ENCODE assay signal across 1 cellular context in genomic region chr15:55401786-55402246, GRCh38.
A peak's percentile ranks its signal among the peaks of the same experiment; 100 is the strongest.
TF ChIP-seq lines count a peak whose summit lies in the region.

No MANE protein-coding gene starts in this region.

TF ChIP-seq in K562, 482 proteins besides CTCF, POLR2A, EP300 and RAD21 (continued from another document and continues in another):
- TF ChIP-seq SLC30A9 (CRISPR knock-in tag; IDR thresholded peaks at IDR 0.05) (no peak), NR3C1 (CRISPR knock-in tag; IDR thresholded peaks at IDR 0.05) (no peak), SP2 (IDR thresholded peaks at IDR 0.05; ENCODE audit: extremely low read depth, low read depth, low read length, poor library complexity, severe bottlenecking) (no peak), FIP1L1 (IDR thresholded peaks at IDR 0.05; ENCODE audit: low read depth, low read length, poor library complexity, severe bottlenecking) (no peak), TOE1 (IDR thresholded peaks at IDR 0.05; ENCODE audit: borderline replicate concordance) (no peak), TOE1 (CRISPR knock-in tag; IDR thresholded peaks at IDR 0.05; ENCODE audit: borderline replicate concordance, low read depth) (no peak), BCL6 (CRISPR knock-in tag; IDR thresholded peaks at IDR 0.05) (0 out of 2 replicates have a peak, but pooled peaks have one; percentile 43), KHSRP (IDR thresholded peaks at IDR 0.05) (no peak), HNRNPK (IDR thresholded peaks at IDR 0.05; ENCODE audit: low read depth, low read length, poor library complexity, severe bottlenecking) (no peak), MED1 (CRISPR knock-in tag; IDR thresholded peaks at IDR 0.05; ENCODE audit: borderline replicate concordance) (no peak), ZNF584 (CRISPR knock-in tag; IDR thresholded peaks at IDR 0.05; ENCODE audit: low read depth) (peak; percentile 95), MAFG (tag; conservative IDR thresholded peaks at IDR 0.05) (no peak), EP400 (IDR thresholded peaks at IDR 0.05) (no peak), PCBP1 (IDR thresholded peaks at IDR 0.05; ENCODE audit: low read depth, low read length, poor library complexity, severe bottlenecking) (no peak), IRF2 (CRISPR knock-in tag; IDR thresholded peaks at IDR 0.05) (no peak), ZKSCAN3 (CRISPR knock-in tag; IDR thresholded peaks at IDR 0.05) (no peak), FOXP4 (CRISPR knock-in tag; IDR thresholded peaks at IDR 0.05; ENCODE audit: borderline replicate concordance) (no peak), NR0B1 (IDR thresholded peaks at IDR 0.05; ENCODE audit: partially characterized antibody) (no peak), SUPT5H (IDR thresholded peaks at IDR 0.05) (no peak), SP1 (CRISPR knock-in tag; IDR thresholded peaks at IDR 0.05) (no peak), DDX20 (tag; IDR thresholded peaks at IDR 0.05; ENCODE audit: low read depth) (peak; percentile 88), CLOCK (CRISPR knock-in tag; IDR thresholded peaks at IDR 0.05; ENCODE audit: borderline replicate concordance) (no peak), EZH2 (IDR thresholded peaks at IDR 0.05; ENCODE audit: borderline replicate concordance, low read depth, low read length) (no peak), POU5F1 (IDR thresholded peaks at IDR 0.05; ENCODE audit: borderline replicate concordance, low read depth, low read length, partially characterized antibody) (no peak), HNRNPLL (IDR thresholded peaks at IDR 0.05; ENCODE audit: low read depth, low read length, poor library complexity, severe bottlenecking) (no peak), TBP (optimal IDR thresholded peaks at IDR 0.05; ENCODE audit: low read depth, low read length) (no peak), SMC3 (conservative IDR thresholded peaks at IDR 0.05; ENCODE audit: insufficient read depth, low read depth, low read length) (no peak), ELK3 (CRISPR knock-in tag; IDR thresholded peaks at IDR 0.05) (0 out of 2 replicates have a peak, but pooled peaks have one; percentile 80), NFIX (CRISPR knock-in tag; IDR thresholded peaks at IDR 0.05; ENCODE audit: low read depth) (no peak), SMAD4 (CRISPR knock-in tag; conservative IDR thresholded peaks at IDR 0.05) (peak; percentile 86), ZNF224 (CRISPR knock-in tag; IDR thresholded peaks at IDR 0.05) (no peak), ZNF79 (CRISPR knock-in tag; IDR thresholded peaks at IDR 0.05; ENCODE audit: low read depth) (peak; percentile 92), ZC3H4 (CRISPR knock-in tag; IDR thresholded peaks at IDR 0.05; ENCODE audit: borderline replicate concordance) (no peak), XRCC4 (IDR thresholded peaks at IDR 0.05; ENCODE audit: extremely low read depth, insufficient read depth, insufficient read length) (no peak), ZNF511 (CRISPR knock-in tag; IDR thresholded peaks at IDR 0.05) (no peak), TAF15 (IDR thresholded peaks at IDR 0.05; ENCODE audit: low read depth, low read length) (no peak), ZNF699 (CRISPR knock-in tag; IDR thresholded peaks at IDR 0.05; ENCODE audit: insufficient replicate concordance) (no peak), U2AF1 (optimal IDR thresholded peaks at IDR 0.05; ENCODE audit: low read depth, low read length) (no peak), POLR3G (IDR thresholded peaks at IDR 0.05; ENCODE audit: extremely low read depth, insufficient read length, insufficient replicate concordance) (no peak), ZNF57 (CRISPR knock-in tag; IDR thresholded peaks at IDR 0.05) (no peak), PTBP1 (IDR thresholded peaks at IDR 0.05; ENCODE audit: low read depth, low read length) (no peak), IRF1 (CRISPR knock-in tag; IDR thresholded peaks at IDR 0.05; ENCODE audit: borderline replicate concordance) (no peak), MTA2 (IDR thresholded peaks at IDR 0.05; ENCODE audit: low read depth) (no peak), CEBPB (tag; IDR thresholded peaks at IDR 0.05) (no peak), NFE2 (IDR thresholded peaks at IDR 0.05; ENCODE audit: low read depth) (no peak), WHSC1 (IDR thresholded peaks at IDR 0.05; ENCODE audit: low read length) (no peak), FUS (optimal IDR thresholded peaks at IDR 0.05; ENCODE audit: low read depth, low read length) (no peak), ZNF316 (IDR thresholded peaks at IDR 0.05) (no peak), HDAC8 (tag; IDR thresholded peaks at IDR 0.05) (no peak), HMBOX1 (IDR thresholded peaks at IDR 0.05) (no peak), ZNF239 (CRISPR knock-in tag; IDR thresholded peaks at IDR 0.05) (peak; percentile 86), ZNF766 (CRISPR knock-in tag; conservative IDR thresholded peaks at IDR 0.05) (peak; percentile 89), ATF1 (CRISPR knock-in tag; IDR thresholded peaks at IDR 0.05) (no peak), ATF1 (tag; IDR thresholded peaks at IDR 0.05) (no peak; the same call in 1 of the 2 replicates), SNRNP70 (optimal IDR thresholded peaks at IDR 0.05; ENCODE audit: low read depth, low read length) (no peak), RBM39 (optimal IDR thresholded peaks at IDR 0.05; ENCODE audit: low read depth, low read length) (no peak), PREB (CRISPR knock-in tag; IDR thresholded peaks at IDR 0.05) (no peak), NUFIP1 (IDR thresholded peaks at IDR 0.05; ENCODE audit: partially characterized antibody) (no peak), SMAD1 (IDR thresholded peaks at IDR 0.05; ENCODE audit: low read depth, low read length, partially characterized antibody) (no peak), MEF2A (IDR thresholded peaks at IDR 0.05; ENCODE audit: control insufficient read depth, low read depth, low read length) (no peak), KLF16 (IDR thresholded peaks at IDR 0.05) (no peak), ZNF75A (CRISPR knock-in tag; IDR thresholded peaks at IDR 0.05) (no peak), POLR2B (IDR thresholded peaks at IDR 0.05; ENCODE audit: low read depth, partially characterized antibody) (no peak), EGR1 (conservative IDR thresholded peaks at IDR 0.05) (no peak), TSC22D4 (tag; IDR thresholded peaks at IDR 0.05) (no peak), ZNF24 (IDR thresholded peaks at IDR 0.05) (no peak), IFI16 (CRISPR knock-in tag; IDR thresholded peaks at IDR 0.05) (no peak), ZNF121 (CRISPR knock-in tag; conservative IDR thresholded peaks at IDR 0.05) (no peak), RBM15 (IDR thresholded peaks at IDR 0.05; ENCODE audit: insufficient read depth, low read length) (no peak), SMARCC2 (IDR thresholded peaks at IDR 0.05; ENCODE audit: low read depth) (no peak), HMGN3 (IDR thresholded peaks at IDR 0.05; ENCODE audit: borderline replicate concordance, extremely low read depth, insufficient read length, low read depth, low read length) (no peak), TCF7L2 (IDR thresholded peaks at IDR 0.05; ENCODE audit: low read depth, low read length) (no peak), TEAD1 (CRISPR knock-in tag; IDR thresholded peaks at IDR 0.05) (peak in 1 of 2 experiments; percentile 86; a peak in 2 of 4 replicates), MEIS2 (IDR thresholded peaks at IDR 0.05; ENCODE audit: partially characterized antibody) (no peak)
